In the genomic region with DNA sequence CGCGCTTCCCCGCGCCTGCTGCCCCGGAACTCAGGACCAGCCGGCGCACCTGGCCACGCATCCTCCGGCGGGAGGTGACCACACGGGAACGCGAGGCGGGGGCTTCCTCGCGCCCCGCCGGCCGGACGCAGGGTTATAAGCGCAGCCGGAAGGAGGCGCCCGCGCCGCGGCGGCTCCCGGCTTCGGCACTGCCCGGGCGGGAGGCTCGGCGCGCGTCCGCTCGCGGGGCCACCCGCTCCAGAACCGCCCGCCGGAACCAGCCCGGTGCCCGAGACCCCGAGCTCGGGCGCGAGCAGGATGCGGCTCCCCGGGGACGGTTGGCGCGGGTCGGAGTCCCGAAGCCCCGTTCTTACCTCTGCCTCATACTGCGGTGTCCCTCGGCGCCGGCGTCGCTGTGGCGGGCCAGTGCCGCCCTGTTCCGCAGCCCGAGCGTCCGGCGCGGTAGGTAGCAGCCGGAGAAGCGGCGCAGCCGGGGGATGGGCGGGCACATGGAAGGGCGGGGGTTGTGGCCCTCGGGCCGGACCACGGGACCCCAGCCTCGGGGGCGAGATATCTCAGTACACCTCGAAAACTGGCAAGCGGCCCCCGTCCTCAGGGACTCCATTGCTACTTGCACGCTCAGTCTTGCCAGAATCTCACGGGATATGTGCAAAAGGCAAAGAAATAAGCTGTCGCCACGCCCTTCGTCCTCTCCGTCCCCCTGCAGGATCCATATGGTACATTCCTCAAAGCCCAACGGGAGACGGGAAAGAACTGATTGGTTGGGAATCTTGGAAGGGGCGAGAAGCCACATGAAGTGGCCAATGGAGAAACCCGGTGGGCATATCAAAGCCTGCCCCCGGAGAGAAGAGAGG, we compare ENCODE assay signal across 1 cellular context.
A peak's percentile ranks its signal among the peaks of the same experiment; 100 is the strongest.
TF ChIP-seq lines count a peak whose summit lies in the region.

No MANE protein-coding gene starts in this region.

TF ChIP-seq in HepG2, 621 proteins besides CTCF, POLR2A, EP300 and RAD21 (continued from another document and continues in another):
- TF ChIP-seq PAWR (CRISPR knock-in tag; IDR thresholded peaks at IDR 0.05; ENCODE audit: borderline replicate concordance) (no peak), HDAC2 (CRISPR knock-in tag; IDR thresholded peaks at IDR 0.05) (0 out of 2 replicates have a peak, but pooled peaks have one; percentile 15), ZNF468 (CRISPR knock-in tag; IDR thresholded peaks at IDR 0.05) (no peak), ATM (IDR thresholded peaks at IDR 0.05; ENCODE audit: borderline replicate concordance) (no peak), MXI1 (IDR thresholded peaks at IDR 0.05; ENCODE audit: borderline replicate concordance, low read depth, low read length) (peak; percentile 19; the same call in 2 of the 3 replicates), BORCS8-MEF2B (CRISPR knock-in tag; IDR thresholded peaks at IDR 0.05) (peak; percentile 65; the same call in 1 of the 2 replicates), ZNF790 (CRISPR knock-in tag; IDR thresholded peaks at IDR 0.05; ENCODE audit: borderline replicate concordance) (no peak), ZFP62 (CRISPR knock-in tag; IDR thresholded peaks at IDR 0.05) (no peak), CHD2 (IDR thresholded peaks at IDR 0.05; ENCODE audit: low read depth, low read length) (no peak; the same call in 1 of the 2 replicates), PRMT3 (CRISPR knock-in tag; IDR thresholded peaks at IDR 0.05; ENCODE audit: borderline replicate concordance, low read depth) (no peak), FOXK2 (IDR thresholded peaks at IDR 0.05) (peak; percentile 98), ARID2 (CRISPR knock-in tag; IDR thresholded peaks at IDR 0.05; ENCODE audit: borderline replicate concordance) (no peak), ZNF234 (CRISPR knock-in tag; conservative IDR thresholded peaks at IDR 0.05) (no peak), ZNF746 (CRISPR knock-in tag; IDR thresholded peaks at IDR 0.05) (0 out of 2 replicates have a peak, but pooled peaks have one; percentile 37), ZNF546 (CRISPR knock-in tag; conservative IDR thresholded peaks at IDR 0.05) (peak; percentile 56; the same call in 1 of the 2 replicates), JARID2 (CRISPR knock-in tag; IDR thresholded peaks at IDR 0.05; ENCODE audit: insufficient replicate concordance) (no peak), ZNF160 (CRISPR knock-in tag; IDR thresholded peaks at IDR 0.05) (0 out of 2 replicates have a peak, but pooled peaks have one; percentile 51), ZBTB3 (CRISPR knock-in tag; IDR thresholded peaks at IDR 0.05; ENCODE audit: borderline replicate concordance, low read depth) (no peak), ZNF446 (CRISPR knock-in tag; IDR thresholded peaks at IDR 0.05) (no peak), KLF16 (CRISPR knock-in tag; IDR thresholded peaks at IDR 0.05) (peak in 1 of 2 experiments; percentile 66; a peak in 1 of 4 replicates), ZNF891 (CRISPR knock-in tag; IDR thresholded peaks at IDR 0.05) (no peak), TBX3 (IDR thresholded peaks at IDR 0.05; ENCODE audit: borderline replicate concordance) (peak; percentile 69; the same call in 1 of the 2 replicates), TOPORS (CRISPR knock-in tag; IDR thresholded peaks at IDR 0.05) (peak; percentile 100), ZNF121 (CRISPR knock-in tag; IDR thresholded peaks at IDR 0.05) (peak; percentile 31; the same call in 1 of the 2 replicates), ZNF768 (CRISPR knock-in tag; IDR thresholded peaks at IDR 0.05) (peak; percentile 59; the same call in 1 of the 2 replicates), ZNF496 (CRISPR knock-in tag; IDR thresholded peaks at IDR 0.05; ENCODE audit: insufficient replicate concordance) (no peak), HES4 (CRISPR knock-in tag; IDR thresholded peaks at IDR 0.05; ENCODE audit: borderline replicate concordance) (peak; percentile 72; the same call in 1 of the 2 replicates)
- TF ChIP-seq, protein P1, sequence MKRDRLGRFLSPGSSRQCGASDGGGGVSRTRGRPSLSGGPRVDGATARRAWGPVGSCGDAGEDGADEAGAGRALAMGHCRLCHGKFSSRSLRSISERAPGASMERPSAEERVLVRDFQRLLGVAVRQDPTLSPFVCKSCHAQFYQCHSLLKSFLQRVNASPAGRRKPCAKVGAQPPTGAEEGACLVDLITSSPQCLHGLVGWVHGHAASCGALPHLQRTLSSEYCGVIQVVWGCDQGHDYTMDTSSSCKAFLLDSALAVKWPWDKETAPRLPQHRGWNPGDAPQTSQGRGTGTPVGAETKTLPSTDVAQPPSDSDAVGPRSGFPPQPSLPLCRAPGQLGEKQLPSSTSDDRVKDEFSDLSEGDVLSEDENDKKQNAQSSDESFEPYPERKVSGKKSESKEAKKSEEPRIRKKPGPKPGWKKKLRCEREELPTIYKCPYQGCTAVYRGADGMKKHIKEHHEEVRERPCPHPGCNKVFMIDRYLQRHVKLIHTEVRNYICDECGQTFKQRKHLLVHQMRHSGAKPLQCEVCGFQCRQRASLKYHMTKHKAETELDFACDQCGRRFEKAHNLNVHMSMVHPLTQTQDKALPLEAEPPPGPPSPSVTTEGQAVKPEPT (CRISPR knock-in tag; IDR thresholded peaks at IDR 0.05; ENCODE audit: low read depth) = 0 out of 2 replicates have a peak, but pooled peaks have one; percentile 50
- TF ChIP-seq, protein P2, sequence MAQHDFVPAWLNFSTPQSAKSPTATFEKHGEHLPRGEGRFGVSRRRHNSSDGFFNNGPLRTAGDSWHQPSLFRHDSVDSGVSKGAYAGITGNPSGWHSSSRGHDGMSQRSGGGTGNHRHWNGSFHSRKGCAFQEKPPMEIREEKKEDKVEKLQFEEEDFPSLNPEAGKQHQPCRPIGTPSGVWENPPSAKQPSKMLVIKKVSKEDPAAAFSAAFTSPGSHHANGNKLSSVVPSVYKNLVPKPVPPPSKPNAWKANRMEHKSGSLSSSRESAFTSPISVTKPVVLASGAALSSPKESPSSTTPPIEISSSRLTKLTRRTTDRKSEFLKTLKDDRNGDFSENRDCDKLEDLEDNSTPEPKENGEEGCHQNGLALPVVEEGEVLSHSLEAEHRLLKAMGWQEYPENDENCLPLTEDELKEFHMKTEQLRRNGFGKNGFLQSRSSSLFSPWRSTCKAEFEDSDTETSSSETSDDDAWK (CRISPR knock-in tag; IDR thresholded peaks at IDR 0.05) = no peak
- TF ChIP-seq, protein P3, sequence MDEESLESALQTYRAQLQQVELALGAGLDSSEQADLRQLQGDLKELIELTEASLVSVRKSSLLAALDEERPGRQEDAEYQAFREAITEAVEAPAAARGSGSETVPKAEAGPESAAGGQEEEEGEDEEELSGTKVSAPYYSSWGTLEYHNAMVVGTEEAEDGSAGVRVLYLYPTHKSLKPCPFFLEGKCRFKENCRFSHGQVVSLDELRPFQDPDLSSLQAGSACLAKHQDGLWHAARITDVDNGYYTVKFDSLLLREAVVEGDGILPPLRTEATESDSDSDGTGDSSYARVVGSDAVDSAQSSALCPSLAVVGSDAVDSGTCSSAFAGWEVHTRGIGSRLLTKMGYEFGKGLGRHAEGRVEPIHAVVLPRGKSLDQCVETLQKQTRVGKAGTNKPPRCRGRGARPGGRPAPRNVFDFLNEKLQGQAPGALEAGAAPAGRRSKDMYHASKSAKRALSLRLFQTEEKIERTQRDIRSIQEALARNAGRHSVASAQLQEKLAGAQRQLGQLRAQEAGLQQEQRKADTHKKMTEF (CRISPR knock-in tag; IDR thresholded peaks at IDR 0.05) = peak; percentile 19; the same call in 1 of the 2 replicates
- TF ChIP-seq, protein P4, sequence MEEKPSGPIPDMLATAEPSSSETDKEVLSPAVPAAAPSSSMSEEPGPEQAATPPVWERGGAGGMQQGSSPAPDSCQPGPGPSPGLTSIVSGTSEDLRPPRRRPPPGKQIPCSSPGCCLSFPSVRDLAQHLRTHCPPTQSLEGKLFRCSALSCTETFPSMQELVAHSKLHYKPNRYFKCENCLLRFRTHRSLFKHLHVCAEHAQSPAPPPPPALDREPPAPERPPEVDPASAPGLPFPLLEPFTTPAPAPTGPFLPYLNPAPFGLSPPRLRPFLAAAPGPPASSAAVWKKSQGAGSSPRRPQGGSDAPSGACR (CRISPR knock-in tag; IDR thresholded peaks at IDR 0.05) = 0 out of 2 replicates have a peak, but pooled peaks have one; percentile 30
- TF ChIP-seq, protein P5, sequence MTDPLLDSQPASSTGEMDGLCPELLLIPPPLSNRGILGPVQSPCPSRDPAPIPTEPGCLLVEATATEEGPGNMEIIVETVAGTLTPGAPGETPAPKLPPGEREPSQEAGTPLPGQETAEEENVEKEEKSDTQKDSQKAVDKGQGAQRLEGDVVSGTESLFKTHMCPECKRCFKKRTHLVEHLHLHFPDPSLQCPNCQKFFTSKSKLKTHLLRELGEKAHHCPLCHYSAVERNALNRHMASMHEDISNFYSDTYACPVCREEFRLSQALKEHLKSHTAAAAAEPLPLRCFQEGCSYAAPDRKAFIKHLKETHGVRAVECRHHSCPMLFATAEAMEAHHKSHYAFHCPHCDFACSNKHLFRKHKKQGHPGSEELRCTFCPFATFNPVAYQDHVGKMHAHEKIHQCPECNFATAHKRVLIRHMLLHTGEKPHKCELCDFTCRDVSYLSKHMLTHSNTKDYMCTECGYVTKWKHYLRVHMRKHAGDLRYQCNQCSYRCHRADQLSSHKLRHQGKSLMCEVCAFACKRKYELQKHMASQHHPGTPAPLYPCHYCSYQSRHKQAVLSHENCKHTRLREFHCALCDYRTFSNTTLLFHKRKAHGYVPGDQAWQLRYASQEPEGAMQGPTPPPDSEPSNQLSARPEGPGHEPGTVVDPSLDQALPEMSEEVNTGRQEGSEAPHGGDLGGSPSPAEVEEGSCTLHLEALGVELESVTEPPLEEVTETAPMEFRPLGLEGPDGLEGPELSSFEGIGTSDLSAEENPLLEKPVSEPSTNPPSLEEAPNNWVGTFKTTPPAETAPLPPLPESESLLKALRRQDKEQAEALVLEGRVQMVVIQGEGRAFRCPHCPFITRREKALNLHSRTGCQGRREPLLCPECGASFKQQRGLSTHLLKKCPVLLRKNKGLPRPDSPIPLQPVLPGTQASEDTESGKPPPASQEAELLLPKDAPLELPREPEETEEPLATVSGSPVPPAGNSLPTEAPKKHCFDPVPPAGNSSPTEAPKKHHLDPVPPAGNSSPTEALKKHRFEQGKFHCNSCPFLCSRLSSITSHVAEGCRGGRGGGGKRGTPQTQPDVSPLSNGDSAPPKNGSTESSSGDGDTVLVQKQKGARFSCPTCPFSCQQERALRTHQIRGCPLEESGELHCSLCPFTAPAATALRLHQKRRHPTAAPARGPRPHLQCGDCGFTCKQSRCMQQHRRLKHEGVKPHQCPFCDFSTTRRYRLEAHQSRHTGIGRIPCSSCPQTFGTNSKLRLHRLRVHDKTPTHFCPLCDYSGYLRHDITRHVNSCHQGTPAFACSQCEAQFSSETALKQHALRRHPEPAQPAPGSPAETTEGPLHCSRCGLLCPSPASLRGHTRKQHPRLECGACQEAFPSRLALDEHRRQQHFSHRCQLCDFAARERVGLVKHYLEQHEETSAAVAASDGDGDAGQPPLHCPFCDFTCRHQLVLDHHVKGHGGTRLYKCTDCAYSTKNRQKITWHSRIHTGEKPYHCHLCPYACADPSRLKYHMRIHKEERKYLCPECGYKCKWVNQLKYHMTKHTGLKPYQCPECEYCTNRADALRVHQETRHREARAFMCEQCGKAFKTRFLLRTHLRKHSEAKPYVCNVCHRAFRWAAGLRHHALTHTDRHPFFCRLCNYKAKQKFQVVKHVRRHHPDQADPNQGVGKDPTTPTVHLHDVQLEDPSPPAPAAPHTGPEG (CRISPR knock-in tag; IDR thresholded peaks at IDR 0.05) = no peak; the same call in 1 of the 2 replicates
- TF ChIP-seq, protein P6, sequence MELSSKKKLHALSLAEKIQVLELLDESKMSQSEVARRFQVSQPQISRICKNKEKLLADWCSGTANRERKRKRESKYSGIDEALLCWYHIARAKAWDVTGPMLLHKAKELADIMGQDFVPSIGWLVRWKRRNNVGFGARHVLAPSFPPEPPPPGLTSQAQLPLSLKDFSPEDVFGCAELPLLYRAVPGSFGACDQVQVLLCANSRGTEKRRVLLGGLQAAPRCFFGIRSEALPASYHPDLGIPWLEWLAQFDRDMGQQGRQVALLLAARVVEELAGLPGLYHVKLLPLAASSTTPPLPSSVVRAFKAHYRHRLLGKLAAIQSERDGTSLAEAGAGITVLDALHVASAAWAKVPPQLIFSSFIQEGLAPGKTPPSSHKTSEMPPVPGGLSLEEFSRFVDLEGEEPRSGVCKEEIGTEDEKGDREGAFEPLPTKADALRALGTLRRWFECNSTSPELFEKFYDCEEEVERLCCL (CRISPR knock-in tag; IDR thresholded peaks at IDR 0.05; ENCODE audit: borderline replicate concordance) = no peak
- TF ChIP-seq, protein P7, sequence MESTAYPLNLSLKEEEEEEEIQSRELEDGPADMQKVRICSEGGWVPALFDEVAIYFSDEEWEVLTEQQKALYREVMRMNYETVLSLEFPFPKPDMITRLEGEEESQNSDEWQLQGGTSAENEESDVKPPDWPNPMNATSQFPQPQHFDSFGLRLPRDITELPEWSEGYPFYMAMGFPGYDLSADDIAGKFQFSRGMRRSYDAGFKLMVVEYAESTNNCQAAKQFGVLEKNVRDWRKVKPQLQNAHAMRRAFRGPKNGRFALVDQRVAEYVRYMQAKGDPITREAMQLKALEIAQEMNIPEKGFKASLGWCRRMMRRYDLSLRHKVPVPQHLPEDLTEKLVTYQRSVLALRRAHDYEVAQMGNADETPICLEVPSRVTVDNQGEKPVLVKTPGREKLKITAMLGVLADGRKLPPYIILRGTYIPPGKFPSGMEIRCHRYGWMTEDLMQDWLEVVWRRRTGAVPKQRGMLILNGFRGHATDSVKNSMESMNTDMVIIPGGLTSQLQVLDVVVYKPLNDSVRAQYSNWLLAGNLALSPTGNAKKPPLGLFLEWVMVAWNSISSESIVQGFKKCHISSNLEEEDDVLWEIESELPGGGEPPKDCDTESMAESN (CRISPR knock-in tag; conservative IDR thresholded peaks at IDR 0.05) = peak; percentile 82
- TF ChIP-seq, protein P8, sequence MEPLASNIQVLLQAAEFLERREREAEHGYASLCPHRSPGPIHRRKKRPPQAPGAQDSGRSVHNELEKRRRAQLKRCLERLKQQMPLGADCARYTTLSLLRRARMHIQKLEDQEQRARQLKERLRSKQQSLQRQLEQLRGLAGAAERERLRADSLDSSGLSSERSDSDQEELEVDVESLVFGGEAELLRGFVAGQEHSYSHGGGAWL (CRISPR knock-in tag; IDR thresholded peaks at IDR 0.05) = peak; percentile 61; the same call in 1 of the 2 replicates
- TF ChIP-seq, protein P9, sequence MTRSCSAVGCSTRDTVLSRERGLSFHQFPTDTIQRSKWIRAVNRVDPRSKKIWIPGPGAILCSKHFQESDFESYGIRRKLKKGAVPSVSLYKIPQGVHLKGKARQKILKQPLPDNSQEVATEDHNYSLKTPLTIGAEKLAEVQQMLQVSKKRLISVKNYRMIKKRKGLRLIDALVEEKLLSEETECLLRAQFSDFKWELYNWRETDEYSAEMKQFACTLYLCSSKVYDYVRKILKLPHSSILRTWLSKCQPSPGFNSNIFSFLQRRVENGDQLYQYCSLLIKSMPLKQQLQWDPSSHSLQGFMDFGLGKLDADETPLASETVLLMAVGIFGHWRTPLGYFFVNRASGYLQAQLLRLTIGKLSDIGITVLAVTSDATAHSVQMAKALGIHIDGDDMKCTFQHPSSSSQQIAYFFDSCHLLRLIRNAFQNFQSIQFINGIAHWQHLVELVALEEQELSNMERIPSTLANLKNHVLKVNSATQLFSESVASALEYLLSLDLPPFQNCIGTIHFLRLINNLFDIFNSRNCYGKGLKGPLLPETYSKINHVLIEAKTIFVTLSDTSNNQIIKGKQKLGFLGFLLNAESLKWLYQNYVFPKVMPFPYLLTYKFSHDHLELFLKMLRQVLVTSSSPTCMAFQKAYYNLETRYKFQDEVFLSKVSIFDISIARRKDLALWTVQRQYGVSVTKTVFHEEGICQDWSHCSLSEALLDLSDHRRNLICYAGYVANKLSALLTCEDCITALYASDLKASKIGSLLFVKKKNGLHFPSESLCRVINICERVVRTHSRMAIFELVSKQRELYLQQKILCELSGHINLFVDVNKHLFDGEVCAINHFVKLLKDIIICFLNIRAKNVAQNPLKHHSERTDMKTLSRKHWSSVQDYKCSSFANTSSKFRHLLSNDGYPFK (CRISPR knock-in tag; IDR thresholded peaks at IDR 0.05; ENCODE audit: borderline replicate concordance) = peak; percentile 35; the same call in 1 of the 2 replicates
